In the genomic region with DNA sequence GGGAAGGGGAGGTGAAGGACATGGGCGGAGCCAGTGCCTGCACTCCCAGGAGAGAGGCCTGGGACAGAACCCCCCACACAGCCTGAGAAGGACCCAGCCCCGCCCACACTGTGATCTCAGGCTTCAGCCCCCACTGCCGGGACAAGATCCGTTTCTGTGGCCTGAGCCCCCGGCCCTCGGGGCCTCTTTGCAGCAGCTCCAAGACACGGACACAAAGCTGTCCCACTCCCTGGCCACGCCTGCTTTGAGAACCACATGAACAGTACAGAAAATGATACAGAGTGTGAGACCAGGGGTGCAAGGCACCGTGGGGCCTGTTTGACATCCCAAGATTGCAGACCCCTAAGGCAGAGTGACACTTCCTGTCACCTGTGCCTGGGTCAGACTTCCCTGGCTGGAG, we compare ENCODE assay signal across 25 cellular contexts.
"Had no signal": no experiment of that assay in that cellular context is flagged by ENCODE, and none has a peak within 500 bp of the region (broad histone marks: within the 10 kb centered on the region; RNA-seq: fewer than 3 reads in every experiment).

No MANE protein-coding gene starts in this region.

- DNase-seq: activated CD4-positive, alpha-beta T cell treated with anti-CD3 and anti-CD28 coated beads for 48 hours; activated CD4-positive, alpha-beta T cell treated with anti-CD3 and anti-CD28 coated beads, Interleukin-2, amount 50 U/mL, for 48 hours; activated CD8-positive, alpha-beta memory T cell treated with anti-CD3 and anti-CD28 coated beads, Interleukin-2, amount 50 U/mL, for 4 hours; activated gamma-delta T cell treated with Interleukin-2 at 50 U/mL for 16 hours; activated T-cell treated with anti-CD3 and anti-CD28 coated beads, Interleukin-2, amount 50 U/mL, for 1 hour; adrenal gland; cerebellar nuclear complex; effector memory CD4-positive, alpha-beta T cell; left colon; natural killer cell; stimulated activated naive CD8-positive, alpha-beta T cell treated with anti-CD3 and anti-CD28 coated beads, Interleukin-15, Interleukin-2, amounts not matched to agents 100 U/mL and 50 U/mL, for 24 hours; T-helper 17 cell; T1000; trophoblast cell; WERI-Rb-1 had no signal

- H3K36me3 Mint-ChIP-seq: activated naive CD4-positive, alpha-beta T cell treated with anti-CD3 and anti-CD28 coated beads, Interleukin-2, amount 50 U/mL, for 24 hours; natural killer cell had no signal

- H3K36me3 ChIP-seq: adrenal gland, thoracic aorta, uterus, WERI-Rb-1 had no signal

- H3K27ac ChIP-seq: adrenal gland, body of pancreas, coronary artery, dorsolateral prefrontal cortex, thoracic aorta, uterus, WERI-Rb-1 had no signal

- H3K4me1 Mint-ChIP-seq: activated naive CD4-positive, alpha-beta T cell treated with anti-CD3 and anti-CD28 coated beads, Interleukin-2, amount 50 U/mL, for 24 hours; natural killer cell; T-helper 17 cell had no signal

- H3K4me3 ChIP-seq: adrenal gland, body of pancreas, coronary artery, dorsolateral prefrontal cortex, thoracic aorta, uterus had no signal

- H3K27ac Mint-ChIP-seq: activated naive CD4-positive, alpha-beta T cell treated with anti-CD3 and anti-CD28 coated beads, Interleukin-2, amount 50 U/mL, for 24 hours; activated T-helper 1 cell treated with anti-CD3 and anti-CD28 coated beads, Interleukin-12 subunit alpha, Interleukin-12 subunit beta, Interleukin-2, Interleukin-4 antibody, amounts not matched to agents 30 ng/mL and 10 ng/mL and 1 ng/mL, durations not matched to agents 14 hours and 24 hours and 36 hours; natural killer cell; progenitor cell of endocrine pancreas; T-helper 17 cell had no signal

- ATAC-seq: activated CD4-positive, CD25-positive, alpha-beta regulatory T cell treated with anti-CD3 and anti-CD28 coated beads, Interleukin-2, amount 50 U/mL, for 24 hours; body of pancreas; left colon; natural killer cell; SK-N-SH treated with all-trans-retinoic acid at 6 μM for 48 hours; stimulated activated naive CD8-positive, alpha-beta T cell treated with anti-CD3 and anti-CD28 coated beads, Interleukin-15, Interleukin-2, amounts not matched to agents 100 U/mL and 50 U/mL, for 24 hours; T-helper 17 cell had no signal

- H3K27me3 ChIP-seq: adrenal gland, body of pancreas, dorsolateral prefrontal cortex, uterus had no signal

- H3K9me3 ChIP-seq: adrenal gland, body of pancreas, thoracic aorta, uterus had no signal

- H3K4me3 Mint-ChIP-seq: activated naive CD4-positive, alpha-beta T cell treated with anti-CD3 and anti-CD28 coated beads, Interleukin-2, amount 50 U/mL, for 24 hours; activated T-helper 1 cell treated with anti-CD3 and anti-CD28 coated beads, Interleukin-12 subunit alpha, Interleukin-12 subunit beta, Interleukin-2, Interleukin-4 antibody, amounts not matched to agents 30 ng/mL and 10 ng/mL and 1 ng/mL, durations not matched to agents 14 hours and 24 hours and 36 hours; natural killer cell; T-helper 17 cell had no signal

- H3K4me1 ChIP-seq: adrenal gland, body of pancreas, uterus had no signal

- H3K9me3 Mint-ChIP-seq: activated naive CD4-positive, alpha-beta T cell treated with anti-CD3 and anti-CD28 coated beads, Interleukin-2, amount 50 U/mL, for 24 hours; activated T-helper 1 cell treated with anti-CD3 and anti-CD28 coated beads, Interleukin-12 subunit alpha, Interleukin-12 subunit beta, Interleukin-2, Interleukin-4 antibody, amounts not matched to agents 30 ng/mL and 10 ng/mL and 1 ng/mL, durations not matched to agents 14 hours and 24 hours and 36 hours; natural killer cell had no signal
